ENCODE assay signal across 9 cellular contexts in genomic region chr16:48687421-48688038, GRCh38.
DNase-seq lines count a peak whose midpoint lies in the region; ATAC-seq and TF ChIP-seq lines count a peak whose summit lies in the region.
"Had no signal": no experiment of that assay in that cellular context is flagged by ENCODE, and none has a peak within 500 bp of the region (broad histone marks: within the 10 kb centered on the region; RNA-seq: fewer than 3 reads in every experiment).

No MANE protein-coding gene starts in this region.

- H3K9me3 ChIP-seq in CD4-positive, alpha-beta memory T cell (ENCODE audit: control insufficient read depth in 1 of 2, low read length in 2 of 2) = no peaks in the 10 kb centered on the region

- H3K4me1 Mint-ChIP-seq in CD4-positive, alpha-beta memory T cell = peaks cover 0 to 3% (median under 1%) of the 10 kb centered on the region in 4 donors
- no peaks in the 10 kb centered on the region for H3K4me1 Mint-ChIP-seq in activated CD4-positive, alpha-beta memory T cell treated with anti-CD3 and anti-CD28 coated beads for 36 hours (ENCODE audit: low read depth)
- no peaks in the 10 kb centered on the region for H3K4me1 Mint-ChIP-seq in osteocyte (ENCODE audit: unreplicated experiment)

- intact Hi-C loops in CD4-positive, alpha-beta memory T cell (cut with micrococcal nuclease) = loop anchor here (5.0 kb wide), 1 partner anchor 665 kb away; no protein-coding TSS in a partner anchor
- intact Hi-C loops in activated CD4-positive, alpha-beta memory T cell treated with anti-CD3 and anti-CD28 coated beads for 36 hours (cut with micrococcal nuclease) = loop anchor here (1.0 kb wide), 1 partner anchor 663 kb away; no protein-coding TSS in a partner anchor

- H3K36me3 Mint-ChIP-seq in CD4-positive, alpha-beta memory T cell = no peaks in the 10 kb centered on the region
- peaks cover 1% of the 10 kb centered on the region for H3K36me3 Mint-ChIP-seq in activated CD4-positive, alpha-beta memory T cell treated with anti-CD3 and anti-CD28 coated beads for 36 hours
- no peaks in the 10 kb centered on the region for H3K36me3 Mint-ChIP-seq in osteocyte (ENCODE audit: unreplicated experiment)

- no peaks in the 10 kb centered on the region for H3K9me3 Mint-ChIP-seq in CD4-positive, alpha-beta memory T cell
- H3K9me3 Mint-ChIP-seq in activated CD4-positive, alpha-beta memory T cell treated with anti-CD3 and anti-CD28 coated beads for 36 hours = no peaks in the 10 kb centered on the region
- no peaks in the 10 kb centered on the region for H3K9me3 Mint-ChIP-seq in osteocyte (ENCODE audit: unreplicated experiment)
- H3K9me3 Mint-ChIP-seq: T-helper 1 cell treated with Interleukin-12 subunit alpha and Interleukin-12 subunit beta and Interleukin-4 antibody, amounts not matched to agents 30 μg/mL and 1 μg/mL, for 36 hours had no signal

- peaks cover 7 to 19% of the 10 kb centered on the region in 2 donors for H3K27me3 Mint-ChIP-seq in CD4-positive, alpha-beta memory T cell
- peaks cover 12% of the 10 kb centered on the region for H3K27me3 Mint-ChIP-seq in activated CD4-positive, alpha-beta memory T cell treated with anti-CD3 and anti-CD28 coated beads for 36 hours
- peaks cover 21% of the 10 kb centered on the region for H3K27me3 Mint-ChIP-seq in osteocyte (ENCODE audit: unreplicated experiment)

- H3K36me3 ChIP-seq in CD4-positive, alpha-beta memory T cell (ENCODE audit: insufficient read depth, low read length) = no peaks in the 10 kb centered on the region

- H3K4me1 ChIP-seq in CD4-positive, alpha-beta memory T cell (ENCODE audit: insufficient read depth, low read length) = no peaks in the 10 kb centered on the region

- peak in 3 of 5 donors; percentile 4 to 8 (median 5) for DNase-seq in CD4-positive, alpha-beta memory T cell
- peak; percentile 67 for DNase-seq in NCI-H2227 treated with DMSO at 0.1 percent for 48 hours (lab: John Stamatoyannopoulos, UW)
- DNase-seq in activated CD4-positive, alpha-beta memory T cell treated with anti-CD3 and anti-CD28 coated beads for 36 hours = peak; percentile 51
- peak; percentile 71 for DNase-seq in fibroblast of villous mesenchyme (ENCODE audit: low read depth)
- DNase-seq in osteocyte (ENCODE audit: extremely low spot score, unreplicated experiment) = no peak

- no peak overlapping the region for H3K27ac Mint-ChIP-seq in CD4-positive, alpha-beta memory T cell
- H3K27ac Mint-ChIP-seq in activated CD4-positive, alpha-beta memory T cell treated with anti-CD3 and anti-CD28 coated beads for 36 hours = no peak overlapping the region
- H3K27ac Mint-ChIP-seq in osteocyte (ENCODE audit: unreplicated experiment) = no peak overlapping the region
- H3K27ac Mint-ChIP-seq: T-helper 1 cell treated with Interleukin-12 subunit alpha and Interleukin-12 subunit beta and Interleukin-4 antibody, amounts not matched to agents 30 μg/mL and 1 μg/mL, for 36 hours had no signal

- TF ChIP-seq CTCF in fibroblast of villous mesenchyme (IDR thresholded peaks at IDR 0.05; ENCODE audit: insufficient read depth, low read depth, low read length) (peak; percentile 85), osteocyte (IDR thresholded peaks at IDR 0.05) (peak; percentile 75)

- H3K27ac ChIP-seq in CD4-positive, alpha-beta memory T cell (ENCODE audit: low read depth, low read length) = no peak overlapping the region

- CTCF ChIA-PET in CD4-positive, alpha-beta memory T cell (lab: Charles Lee; ENCODE audit: partially characterized antibody) = interaction anchor here (0.9 kb wide), 1 partner anchor 8 kb away, joined by 3 read pairs; no protein-coding TSS in a partner anchor
- CTCF ChIA-PET in activated CD4-positive, alpha-beta memory T cell treated with anti-CD3 and anti-CD28 coated beads for 36 hours (lab: Charles Lee) = interaction anchor here (0.6 to 0.8 kb wide), 4 partner anchors 18 to 914 kb away, joined by 3 to 7 read pairs (median 3); no protein-coding TSS in a partner anchor

- POLR2A ChIA-PET in CD4-positive, alpha-beta memory T cell (lab: Charles Lee; ENCODE audit: partially characterized antibody) = no interaction called here
- POLR2A ChIA-PET in activated CD4-positive, alpha-beta memory T cell treated with anti-CD3 and anti-CD28 coated beads for 36 hours (lab: Charles Lee) = no interaction called here

- ATAC-seq in GM18907 (IDR thresholded peaks at IDR 0.05; ENCODE audit: unreplicated experiment) = peak; percentile 82
- peak; percentile 79 for ATAC-seq in HG03280 (IDR thresholded peaks at IDR 0.05; ENCODE audit: unreplicated experiment)
- ATAC-seq in HG03439 (IDR thresholded peaks at IDR 0.05; ENCODE audit: unreplicated experiment) = no peak

- H3K4me3 ChIP-seq in CD4-positive, alpha-beta memory T cell (ENCODE audit: low read length in 2 of 2) = no peak overlapping the region
- no peak overlapping the region for H3K4me3 ChIP-seq in fibroblast of villous mesenchyme (ENCODE audit: low read depth, low read length)

- H3K27me3 ChIP-seq in CD4-positive, alpha-beta memory T cell (ENCODE audit: insufficient read depth, low read length) = no peaks in the 10 kb centered on the region

- no peak overlapping the region for H3K4me3 Mint-ChIP-seq in CD4-positive, alpha-beta memory T cell
- no peak overlapping the region for H3K4me3 Mint-ChIP-seq in activated CD4-positive, alpha-beta memory T cell treated with anti-CD3 and anti-CD28 coated beads for 36 hours
- no peak overlapping the region for H3K4me3 Mint-ChIP-seq in osteocyte (ENCODE audit: unreplicated experiment)
- H3K4me3 Mint-ChIP-seq: T-helper 1 cell treated with Interleukin-12 subunit alpha and Interleukin-12 subunit beta and Interleukin-4 antibody, amounts not matched to agents 30 μg/mL and 1 μg/mL, for 36 hours had no signal
